ENCODE assay signal across 1 cellular context in the genomic region with DNA sequence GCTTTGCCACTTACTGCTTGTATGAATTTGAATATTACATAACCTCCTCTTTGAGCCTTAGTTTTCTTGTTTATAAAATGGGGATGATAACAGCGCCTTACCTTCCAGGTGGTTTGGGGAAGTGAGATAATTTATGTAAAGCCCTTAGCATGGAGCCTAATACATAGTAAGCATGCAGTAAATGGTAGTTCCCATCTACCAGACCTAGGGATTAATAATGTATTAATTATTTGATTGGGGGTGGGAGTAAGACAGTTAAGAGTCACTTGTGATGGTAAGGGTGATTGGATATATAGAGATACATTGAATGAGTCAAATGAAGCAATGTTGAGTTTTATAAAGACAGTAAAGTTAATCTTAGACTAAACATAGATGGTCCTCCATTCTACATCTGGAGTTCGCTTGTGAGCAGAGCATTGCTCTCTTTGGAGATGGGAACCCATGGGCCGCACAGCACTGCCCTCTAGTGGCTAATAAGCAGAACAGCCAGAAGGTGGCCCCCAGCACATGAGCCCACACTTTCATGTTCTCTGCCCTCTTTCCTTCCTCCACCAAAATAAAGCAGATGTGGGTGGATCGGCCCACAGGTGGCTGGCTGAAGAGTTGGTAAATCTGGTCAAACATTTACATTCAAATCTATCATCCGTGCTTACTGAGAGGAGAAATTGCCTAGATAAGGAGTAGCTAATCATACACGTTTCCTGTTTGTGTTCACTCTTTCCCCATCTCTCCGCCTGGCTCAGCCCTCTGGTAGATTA.
TF ChIP-seq lines count a peak whose summit lies in the region.

No MANE protein-coding gene starts in this region.

TF ChIP-seq in H1, 55 proteins besides CTCF, POLR2A, EP300 and RAD21:
- TF ChIP-seq TAF7 (optimal IDR thresholded peaks at IDR 0.05; ENCODE audit: borderline replicate concordance, low read depth, low read length) (no peak), SRF (IDR thresholded peaks at IDR 0.05; ENCODE audit: low read depth, low read length) (no peak), CHD1 (IDR thresholded peaks at IDR 0.05; ENCODE audit: low read depth, low read length) (no peak), MAX (IDR thresholded peaks at IDR 0.05) (peak; percentile 30; the same call in 1 of the 2 replicates), CTBP2 (IDR thresholded peaks at IDR 0.05; ENCODE audit: borderline replicate concordance, insufficient read depth, insufficient read length, low read length) (no peak), CREB1 (IDR thresholded peaks at IDR 0.05) (no peak), SIN3A (conservative IDR thresholded peaks at IDR 0.05 in 1 of 2, IDR thresholded peaks at IDR 0.05 in 1 of 2; ENCODE audit: low read depth in 1 of 2, low read length in 2 of 2) (no peak)
